ENCODE assay signal across 1 cellular context in genomic region chr2:176490061-176490861, GRCh38.
TF ChIP-seq lines count a peak whose summit lies in the region.

No MANE protein-coding gene starts in this region.

TF ChIP-seq in K562, 482 proteins besides CTCF, POLR2A, EP300 and RAD21 (continued from another document):
- no peak for TF ChIP-seq ZFP91 (CRISPR knock-in tag; IDR thresholded peaks at IDR 0.05)
- TF ChIP-seq ZNF253 (CRISPR knock-in tag; conservative IDR thresholded peaks at IDR 0.05), result no peak
- peak; percentile 80 for TF ChIP-seq ZFX (CRISPR knock-in tag; IDR thresholded peaks at IDR 0.05)
- TF ChIP-seq SMAD1 (IDR thresholded peaks at IDR 0.05; ENCODE audit: low read depth, low read length, partially characterized antibody), result no peak
- TF ChIP-seq PURB (CRISPR knock-in tag; IDR thresholded peaks at IDR 0.05; ENCODE audit: low read depth), result 0 out of 2 replicates have a peak, but pooled peaks have one; percentile 45
- TF ChIP-seq MEF2A (IDR thresholded peaks at IDR 0.05; ENCODE audit: control insufficient read depth, low read depth, low read length), result no peak
- no peak for TF ChIP-seq CBFA2T3 (IDR thresholded peaks at IDR 0.05)
- peak; percentile 33 for TF ChIP-seq HMGN3 (IDR thresholded peaks at IDR 0.05; ENCODE audit: borderline replicate concordance, extremely low read depth, insufficient read length, low read depth, low read length)
- no peak for TF ChIP-seq KDM4B (IDR thresholded peaks at IDR 0.05; ENCODE audit: borderline replicate concordance in 2 of 2, low read depth in 1 of 2)
- no peak for TF ChIP-seq SFPQ (IDR thresholded peaks at IDR 0.05; ENCODE audit: low read depth, low read length)
- no peak for TF ChIP-seq ATF1 (CRISPR knock-in tag; IDR thresholded peaks at IDR 0.05)
- no peak for TF ChIP-seq ATF1 (tag; IDR thresholded peaks at IDR 0.05)
- no peak for TF ChIP-seq EZH2 (IDR thresholded peaks at IDR 0.05; ENCODE audit: borderline replicate concordance, low read depth, low read length)
- TF ChIP-seq ZBTB49 (CRISPR knock-in tag; IDR thresholded peaks at IDR 0.05; ENCODE audit: borderline replicate concordance), result no peak
- no peak for TF ChIP-seq SAP30 (IDR thresholded peaks at IDR 0.05; ENCODE audit: borderline replicate concordance, insufficient read depth, low read depth, low read length, poor library complexity, severe bottlenecking)
- TF ChIP-seq DIDO1 (tag; IDR thresholded peaks at IDR 0.05; ENCODE audit: low read depth), result no peak
- TF ChIP-seq ZNF592 (IDR thresholded peaks at IDR 0.05), result no peak
- TF ChIP-seq ZNF124 (CRISPR knock-in tag; IDR thresholded peaks at IDR 0.05), result no peak
- no peak for TF ChIP-seq NCOA1 (IDR thresholded peaks at IDR 0.05; ENCODE audit: low read depth)
- no peak for TF ChIP-seq ZNF224 (CRISPR knock-in tag; IDR thresholded peaks at IDR 0.05)
- peak in 1 of 2 experiments; percentile 40; a peak in 1 of 4 replicates for TF ChIP-seq ZNF639 (CRISPR knock-in tag; conservative IDR thresholded peaks at IDR 0.05 in 1 of 2, IDR thresholded peaks at IDR 0.05 in 1 of 2)
- no peak for TF ChIP-seq NCOA6 (IDR thresholded peaks at IDR 0.05)
- TF ChIP-seq MECOM (CRISPR knock-in tag; IDR thresholded peaks at IDR 0.05), result no peak
- TF ChIP-seq ERF (CRISPR knock-in tag; IDR thresholded peaks at IDR 0.05), result no peak
- TF ChIP-seq ZBTB8A (IDR thresholded peaks at IDR 0.05; ENCODE audit: partially characterized antibody), result no peak
- TF ChIP-seq PPARD (CRISPR knock-in tag; IDR thresholded peaks at IDR 0.05), result no peak
- peak; percentile 45; the same call in 1 of the 2 replicates for TF ChIP-seq ZNF740 (CRISPR knock-in tag; IDR thresholded peaks at IDR 0.05)
- no peak for TF ChIP-seq ZNF740 (tag; IDR thresholded peaks at IDR 0.05)
- no peak for TF ChIP-seq MEIS2 (IDR thresholded peaks at IDR 0.05; ENCODE audit: partially characterized antibody)
- no peak; the same call in 1 of the 2 replicates for TF ChIP-seq CBFB (CRISPR knock-in tag; IDR thresholded peaks at IDR 0.05)
- TF ChIP-seq HIVEP1 (CRISPR knock-in tag; IDR thresholded peaks at IDR 0.05), result no peak
- TF ChIP-seq RFX1 (IDR thresholded peaks at IDR 0.05), result no peak
- TF ChIP-seq PTTG1 (tag; IDR thresholded peaks at IDR 0.05; ENCODE audit: low read depth), result no peak
- no peak for TF ChIP-seq ZNF76 (CRISPR knock-in tag; IDR thresholded peaks at IDR 0.05; ENCODE audit: borderline replicate concordance)
- no peak for TF ChIP-seq ETV1 (tag; conservative IDR thresholded peaks at IDR 0.05; ENCODE audit: low read depth)
- TF ChIP-seq RBFOX2 (IDR thresholded peaks at IDR 0.05; ENCODE audit: low read depth, low read length), result 0 out of 2 replicates have a peak, but pooled peaks have one; percentile 26
- TF ChIP-seq POLR3G (IDR thresholded peaks at IDR 0.05; ENCODE audit: extremely low read depth, insufficient read length, insufficient replicate concordance), result no peak
- no peak for TF ChIP-seq ZBTB11 (CRISPR knock-in tag; IDR thresholded peaks at IDR 0.05)
